1 cellular context compared by ENCODE assay signal in genomic region chr19:4639531-4640246, GRCh38.
TF ChIP-seq lines count a peak whose summit lies in the region.

No MANE protein-coding gene starts in this region.

TF ChIP-seq in SK-N-SH treated with all-trans-retinoic acid at 6 μM for 48 hours, 23 proteins besides CTCF, POLR2A, EP300 and RAD21 (continued from another document):
- TF ChIP-seq POU6F1 (CRISPR knock-in tag; IDR thresholded peaks at IDR 0.05; ENCODE audit: borderline replicate concordance, low read depth): no peak
